24 cellular contexts compared by ENCODE assay signal in genomic region chr17:61699032-61699431, GRCh38.
DNase-seq lines count a peak whose midpoint lies in the region; ATAC-seq, FAIRE-seq and TF ChIP-seq lines count a peak whose summit lies in the region.
"Had no signal": no experiment of that assay in that cellular context is flagged by ENCODE, and none has a peak within 500 bp of the region (broad histone marks: within the 10 kb centered on the region; RNA-seq: fewer than 3 reads in every experiment).

No MANE protein-coding gene starts in this region.

- intact Hi-C loops in HCT116 (cut with micrococcal nuclease): no loop called here
- intact Hi-C loops in K562 (cut with micrococcal nuclease): no loop called here
- intact Hi-C loops in adrenal gland (cut with DNase I): no loop called here

- H3K9me1 ChIP-seq in K562 (ENCODE audit: control insufficient read depth, insufficient read depth, low read length): no peaks in the 10 kb centered on the region

- H3K27me3 ChIP-seq in HCT116 (ENCODE audit: insufficient read depth, low read length): no peaks in the 10 kb centered on the region
- H3K27me3 ChIP-seq in Karpas-422 (ENCODE audit: low read length): no peaks in the 10 kb centered on the region
- H3K27me3 ChIP-seq in K562 (ENCODE audit: control insufficient read depth in 2 of 2, insufficient read depth in 2 of 2, low read length in 2 of 2): no peaks in the 10 kb centered on the region
- H3K27me3 ChIP-seq in adrenal gland: no peaks in the 10 kb centered on the region
- H3K27me3 ChIP-seq: BE2C, BLaER1 had no signal

- H3K9me3 ChIP-seq in HCT116 (ENCODE audit: control insufficient read depth in 1 of 2, insufficient read depth in 1 of 2, low read depth in 1 of 2, low read length in 2 of 2) (peaks cover 7 to 27% of the 10 kb centered on the region in 2 experiments; a peak in 3 of 4 replicates), Karpas-422 (ENCODE audit: low read length) (peaks cover 15% of the 10 kb centered on the region), K562 (replicated peaks; ENCODE audit: control insufficient read depth, insufficient read depth, low read depth, low read length) (0 out of 2 replicates have a peak, but pooled peaks cover 5% of the 10 kb centered on the region), adrenal gland (replicated peaks in 1 of 3) (peaks cover 0 to 23% (median 0%) of the 10 kb centered on the region in 3 donors)
- H3K9me3 ChIP-seq: BE2C had no signal

- TF ChIP-seq EP300 in K562 (IDR thresholded peaks at IDR 0.05; ENCODE audit: low read length): no peak

- no peak for ATAC-seq in HCT116
- no peak for ATAC-seq in K562

- TF ChIP-seq RAD21 in HCT116 (IDR thresholded peaks at IDR 0.05; ENCODE audit: low read depth) (no peak), K562 (CRISPR knock-in tag; conservative IDR thresholded peaks at IDR 0.05 in 1 of 2, IDR thresholded peaks at IDR 0.05 in 1 of 2) (no peak)

- in situ Hi-C loops in K562 (cut with MboI): no loop called here
- in situ Hi-C loops in KBM-7 (cut with MboI; ENCODE audit: low pct_unique_long_range_greater_than_20kb, low sequenced_read_pairs): no loop called here

- RAD21 ChIA-PET in HCT116 (lab: Charles Lee; ENCODE audit: low non-redundant PET in 1 of 2, low total read pairs in 2 of 2, uncharacterized antibody in 2 of 2, unreplicated experiment in 2 of 2): no interaction called here

- TF ChIP-seq POLR2A in HCT116 (IDR thresholded peaks at IDR 0.05; ENCODE audit: borderline replicate concordance, extremely low read depth, insufficient read depth, insufficient read length) (no peak), K562 (conservative IDR thresholded peaks at IDR 0.05) (no peak), adrenal gland (IDR thresholded peaks at IDR 0.05) (no peak)

- H3K79me2 ChIP-seq in HCT116 (ENCODE audit: insufficient read depth, low read length) (no peaks in the 10 kb centered on the region), Karpas-422 (ENCODE audit: low read length) (no peaks in the 10 kb centered on the region), K562 (ENCODE audit: control insufficient read depth, insufficient read depth, low read length) (no peaks in the 10 kb centered on the region)

- CTCF ChIA-PET in HCT116 (lab: Charles Lee) (no interaction called here), K562 (lab: Yijun Ruan, JAX; ENCODE audit: low intra/inter-chr PET ratio) (no interaction called here), HEK293T (lab: Yijun Ruan, JAX) (interaction anchor here (0.6 kb wide), 1 partner anchor 548 kb away, joined by 5 read pairs; no protein-coding TSS in a partner anchor)

- no peaks in the 10 kb centered on the region for H3K36me3 ChIP-seq in HCT116 (ENCODE audit: control insufficient read depth in 1 of 2, insufficient read depth in 2 of 2, low read length in 2 of 2)
- H3K36me3 ChIP-seq in Karpas-422 (ENCODE audit: insufficient read depth, low read length): no peaks in the 10 kb centered on the region
- H3K36me3 ChIP-seq in K562 (ENCODE audit: control insufficient read depth, insufficient read depth, low read length): no peaks in the 10 kb centered on the region
- H3K36me3 ChIP-seq in adrenal gland (replicated peaks in 1 of 2): no peaks in the 10 kb centered on the region
- H3K36me3 ChIP-seq: BE2C had no signal

- H2AFZ ChIP-seq in HCT116 (ENCODE audit: low read depth, low read length, poor library complexity, severe bottlenecking) (no peak overlapping the region), Karpas-422 (ENCODE audit: low read length) (no peak overlapping the region), K562 (ENCODE audit: low read depth, low read length) (no peak overlapping the region)

- H4K20me1 ChIP-seq in HCT116 (ENCODE audit: insufficient read depth) (no peaks in the 10 kb centered on the region), Karpas-422 (ENCODE audit: insufficient read depth, low read depth, low read length) (no peaks in the 10 kb centered on the region), K562 (replicated peaks; ENCODE audit: control insufficient read depth, insufficient read depth, low read length) (no peaks in the 10 kb centered on the region)
- H4K20me1 ChIP-seq: BLaER1 had no signal

- H3K9ac ChIP-seq in HCT116 (ENCODE audit: low read length) (no peak overlapping the region), Karpas-422 (ENCODE audit: low read length) (no peak overlapping the region), K562 (ENCODE audit: insufficient read depth in 1 of 2, low read depth in 2 of 2, low read length in 2 of 2) (no peak overlapping the region)
- H3K9ac ChIP-seq: BLaER1 had no signal

- no peak for FAIRE-seq in K562 (lab: Jason Lieb, UNC)
- FAIRE-seq: A204.1, GM12891 had no signal

- 88% methylated on average over 1 of the region's 1 CpG for WGBS in K562 (ENCODE audit: insufficient coverage, low coverage, missing lambda C conversion rate)
- 96 to 100% (median 97%) methylated on average over 1 of the region's 1 CpG for WGBS in adrenal gland, 4 donors

- H3K9me2 ChIP-seq in HCT116 (ENCODE audit: insufficient read depth): no peaks in the 10 kb centered on the region
- H3K9me2 ChIP-seq in Karpas-422 (replicated peaks; ENCODE audit: insufficient read depth, low read length): no peaks in the 10 kb centered on the region

- BruUV-seq in HCT116 (replicated peaks; lab: Mats Ljungman, UMichigan) (no TSS peak), K562 (replicated peaks; lab: Mats Ljungman, UMichigan) (no TSS peak)

- no peak for DNase-seq in HCT116 (ENCODE audit: low read depth, low spot score)
- DNase-seq in Karpas-422: peak; percentile 29
- no peak for DNase-seq in K562 (ENCODE audit: extremely low read depth in 1 of 4, low spot score in 3 of 4)
- DNase-seq in HEK293T (ENCODE audit: extremely low spot score): no peak
- no peak for DNase-seq in GF-D8 (lab: John Stamatoyannopoulos, UW)
- DNase-seq in KBM-7: no peak
- no peak for DNase-seq in adrenal gland
- DNase-seq: 8988T; BE2C; C1 segment of cervical spinal cord; CD4-positive, alpha-beta memory T cell; CD4-positive, CD25-positive, alpha-beta regulatory T cell; CD8-positive, alpha-beta memory T cell; COR-L47; DMS 273 treated with DMSO at 0.1 percent for 48 hours; DMS153; DMS53; DMS79; DND-41; EL; GDM1 had no signal

- H3K4me1 ChIP-seq in HCT116 (ENCODE audit: control insufficient read depth in 1 of 2, insufficient read depth in 2 of 2, low read length in 2 of 2) (no peaks in the 10 kb centered on the region), Karpas-422 (ENCODE audit: low read length) (no peaks in the 10 kb centered on the region), K562 (replicated peaks in 1 of 2; ENCODE audit: control insufficient read depth in 2 of 2, insufficient read depth in 2 of 2, low read length in 2 of 2) (no peaks in the 10 kb centered on the region), adrenal gland (replicated peaks in 1 of 2) (no peaks in the 10 kb centered on the region)
- H3K4me1 ChIP-seq: BE2C, BLaER1 had no signal

- no peak overlapping the region for H3K4me2 ChIP-seq in HCT116 (ENCODE audit: low read length)
- no peak overlapping the region for H3K4me2 ChIP-seq in Karpas-422 (ENCODE audit: low read depth, low read length, poor library complexity, severe bottlenecking)
- H3K4me2 ChIP-seq in K562 (ENCODE audit: insufficient read depth, low read length): no peak overlapping the region
- H3K4me2 ChIP-seq: BLaER1 had no signal

- H3K27ac ChIP-seq in HCT116 (ENCODE audit: low read depth, low read length): no peak overlapping the region
- H3K27ac ChIP-seq in Karpas-422 (ENCODE audit: low read length): no peak overlapping the region
- H3K27ac ChIP-seq in K562 (ENCODE audit: extremely low read depth, low read depth, low read length): no peak overlapping the region
- no peak overlapping the region for H3K27ac ChIP-seq in adrenal gland
- H3K27ac ChIP-seq: BLaER1 had no signal

- POLR2A ChIA-PET in HCT116 (lab: Charles Lee): no interaction called here
- POLR2A ChIA-PET in K562 (lab: Yijun Ruan, JAX): no interaction called here
- POLR2A ChIA-PET in HEK293T (lab: Yijun Ruan, JAX): no interaction called here

- H3K4me3 ChIP-seq in HCT116 (replicated peaks in 1 of 2; ENCODE audit: low read depth in 1 of 2, low read length in 2 of 2) (no peak overlapping the region), Karpas-422 (ENCODE audit: low read length) (no peak overlapping the region), K562 (no peak overlapping the region), adrenal gland (no peak overlapping the region)
- H3K4me3 ChIP-seq: BLaER1 had no signal

- no peak for TF ChIP-seq CTCF in HCT116 (IDR thresholded peaks at IDR 0.05 in 2 of 3, conservative IDR thresholded peaks at IDR 0.05 in 1 of 3; ENCODE audit: borderline replicate concordance in 1 of 3, insufficient read depth in 1 of 3, low read depth in 2 of 3, low read length in 2 of 3)
- no peak for TF ChIP-seq CTCF in K562 (IDR thresholded peaks at IDR 0.05 in 2 of 3, conservative IDR thresholded peaks at IDR 0.05 in 1 of 3; ENCODE audit: insufficient read depth in 2 of 3, low read depth in 1 of 3, low read length in 3 of 3)
- no peak for TF ChIP-seq CTCF in adrenal gland (IDR thresholded peaks at IDR 0.05)

TF ChIP-seq in HCT116, 20 proteins besides CTCF, POLR2A, EP300 and RAD21:
- TF ChIP-seq YY1 (IDR thresholded peaks at IDR 0.05; ENCODE audit: extremely low read depth, insufficient replicate concordance, low read depth, low read length) (no peak), CBX3 (IDR thresholded peaks at IDR 0.05; ENCODE audit: low read depth) (peak; percentile 47; the same call in 1 of the 2 replicates)

TF ChIP-seq in K562, 482 proteins besides CTCF, POLR2A, EP300 and RAD21:
- no peak for TF ChIP-seq TCF3 (CRISPR knock-in tag; IDR thresholded peaks at IDR 0.05)
- TF ChIP-seq ZNF507 (tag; conservative IDR thresholded peaks at IDR 0.05): peak; percentile 99
- TF ChIP-seq RBM34 (IDR thresholded peaks at IDR 0.05; ENCODE audit: borderline replicate concordance, insufficient read depth, low read length): no peak
- TF ChIP-seq TFAM (CRISPR knock-in tag; conservative IDR thresholded peaks at IDR 0.05): no peak
- TF ChIP-seq TRIM28 (IDR thresholded peaks at IDR 0.05): no peak
- TF ChIP-seq ZNF354B (CRISPR knock-in tag; IDR thresholded peaks at IDR 0.05): peak; percentile 84
- 0 out of 3 replicates have a peak, but pooled peaks of 1 of the 2 experiments have one; percentile 24 for TF ChIP-seq CBX3 (IDR thresholded peaks at IDR 0.05; ENCODE audit: borderline replicate concordance in 1 of 2, low read length in 2 of 2)
- TF ChIP-seq RBM25 (IDR thresholded peaks at IDR 0.05; ENCODE audit: low read depth, low read length, severe bottlenecking): peak; percentile 8

TF ChIP-seq in HEK293T, 16 proteins besides CTCF, POLR2A, EP300 and RAD21 (continues in another document):
- no peak for TF ChIP-seq FOXM1 (IDR thresholded peaks at IDR 0.05; ENCODE audit: borderline replicate concordance)
- no peak for TF ChIP-seq ARNT (IDR thresholded peaks at IDR 0.05)
- TF ChIP-seq SUZ12 (IDR thresholded peaks at IDR 0.05): no peak
- no peak for TF ChIP-seq BHLHE40 (IDR thresholded peaks at IDR 0.05; ENCODE audit: borderline replicate concordance)
- TF ChIP-seq FOXK2 (IDR thresholded peaks at IDR 0.05): no peak
